In the genomic region with DNA sequence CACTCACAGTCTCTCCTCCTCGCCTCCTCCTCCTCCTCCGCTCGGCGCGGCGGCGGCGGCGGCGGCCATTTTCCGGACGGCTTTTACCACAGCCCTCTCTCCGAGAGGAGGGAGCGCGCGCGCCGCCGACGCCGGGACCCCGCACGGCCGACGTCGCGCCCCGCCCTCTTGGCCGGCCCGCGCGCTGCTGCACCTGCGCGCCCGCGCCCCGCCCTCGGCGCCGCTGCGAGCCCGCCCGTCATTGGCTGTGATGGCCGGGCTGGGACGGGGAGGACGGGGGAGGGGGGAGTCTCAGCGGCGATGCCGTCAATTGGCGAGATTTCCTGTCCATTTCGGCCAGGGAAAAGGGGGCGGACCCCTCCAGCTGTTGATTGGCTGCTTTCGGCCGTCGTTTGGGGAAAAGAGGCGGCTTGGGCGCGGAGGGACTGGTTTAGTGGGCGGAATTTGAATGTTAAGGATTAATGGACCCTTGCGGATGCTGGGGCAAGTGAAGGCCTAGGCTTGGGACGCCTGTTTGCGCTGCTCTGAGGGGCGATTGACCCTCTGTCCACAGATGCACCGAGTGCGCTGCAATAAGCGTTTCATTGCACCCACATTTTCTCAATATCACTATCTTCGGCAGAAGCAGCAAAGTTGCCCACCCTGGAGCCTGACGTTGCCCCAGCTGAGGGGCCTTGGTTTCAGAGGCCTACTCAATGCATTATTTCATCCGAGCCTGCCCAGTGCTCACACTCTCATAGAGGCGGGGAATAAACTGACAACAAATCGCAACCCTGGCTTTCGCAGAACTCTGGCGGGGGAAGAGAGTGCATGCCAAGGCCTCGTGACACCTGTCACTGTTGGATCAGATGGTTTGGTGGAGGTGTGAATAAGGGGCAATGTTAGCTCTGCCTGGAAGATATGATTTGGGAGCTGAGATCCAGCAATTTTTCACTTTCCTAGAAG, we compare ENCODE assay signal across 8 cellular contexts. TPM values are rescaled to one million over a fixed set of nuclear protein-coding genes. Genes with fewer than 3 reads are reported as not detected.
DNase-seq lines count a peak whose midpoint lies in the region; ATAC-seq and TF ChIP-seq lines count a peak whose summit lies in the region.

Gene MECP2, minus strand, starts transcription at position 121 of the 945 bp plus-strand sequence.

- TF ChIP-seq CTCF in PC-3 (conservative IDR thresholded peaks at IDR 0.05; ENCODE audit: low read depth, low read length) (no peak), epithelial cell of proximal tubule (conservative IDR thresholded peaks at IDR 0.05; ENCODE audit: low read depth, low read length) (no peak)

- peak within 1 kb of the TSS; percentile 81 for H3K9ac ChIP-seq in PC-3 (ENCODE audit: low read length)

- H3K36me3 ChIP-seq in PC-3 (ENCODE audit: low read depth, low read length) = no peaks in the 10 kb centered on the region

- peak within 1 kb of the TSS; percentile 79 to 93 (median 88) for H3K27ac Mint-ChIP-seq in IgD-negative memory B cell

- H3K4me2 ChIP-seq in PC-3 (ENCODE audit: low read length) = peak within 1 kb of the TSS; percentile 89

- H3K36me3 Mint-ChIP-seq in IgD-negative memory B cell = no peaks in the 10 kb centered on the region

- peak within 1 kb of the TSS; percentile 96 for H2AFZ ChIP-seq in PC-3 (ENCODE audit: low read length)

- no peaks in the 10 kb centered on the region for H3F3A ChIP-seq in PC-3 (ENCODE audit: low read length, unreplicated experiment)

- peaks cover 4% of the 10 kb centered on the region for H3K27me3 Mint-ChIP-seq in IgD-negative memory B cell

- H3K4me1 Mint-ChIP-seq in IgD-negative memory B cell = peaks cover 25 to 33% (median 31%) of the 10 kb centered on the region in 3 donors

- H3K79me2 ChIP-seq in PC-3 (ENCODE audit: low read length) = peaks cover 44% of the 10 kb centered on the region

- H3K9me3 ChIP-seq in PC-3 (ENCODE audit: low read length) = no peaks in the 10 kb centered on the region

- BruUV-seq in PC-3 (replicated peaks; lab: Mats Ljungman, UMichigan) = TSS peak; percentile 61

- POLR2A ChIA-PET in PC-3 (lab: Charles Lee; ENCODE audit: unreplicated experiment) = no interaction called here

- H3K27me3 ChIP-seq in PC-3 (ENCODE audit: low read length) = no peaks in the 10 kb centered on the region

- peak; percentile 87 for ATAC-seq in GM21529 (IDR thresholded peaks at IDR 0.05; ENCODE audit: unreplicated experiment)
- ATAC-seq in PC-3 = peak; percentile 90

- DNase-seq in DMS 273 (lab: John Stamatoyannopoulos, UW; ENCODE audit: unreplicated experiment) (peak; percentile 97), PC-3 (peak; percentile 92), activated T-cell treated with anti-CD3 and anti-CD28 coated beads for 48 hours (ENCODE audit: low read depth) (peak; percentile 85), epithelial cell of proximal tubule (ENCODE audit: low read depth) (peak; percentile 22), mucosa of gallbladder (ENCODE audit: low spot score) (peak; percentile 92)
- peak; percentile 83 for DNase-seq in stimulated activated CD8-positive, alpha-beta memory T cell treated with anti-CD3 and anti-CD28 coated beads, Interleukin-4, amount 100 ng/mL, for 24 hours (ENCODE audit: low read depth)

- H4K20me1 ChIP-seq in PC-3 (ENCODE audit: low read length) = peaks cover 34% of the 10 kb centered on the region

- peaks cover 23% of the 10 kb centered on the region for H3K4me1 ChIP-seq in PC-3 (ENCODE audit: insufficient read depth, low read length)

- intact Hi-C loops in PC-3 (cut with micrococcal nuclease) = no loop called here

- H3K27ac ChIP-seq in PC-3 (ENCODE audit: low read length) = peak within 1 kb of the TSS; percentile 25; the same call in 1 of the 2 replicates

- CTCF ChIA-PET in PC-3 (lab: Charles Lee) = interaction anchor here (0.6 kb wide), 1 partner anchor 205 kb away, joined by 9 read pairs; no protein-coding TSS in a partner anchor

- H3K4me3 ChIP-seq in PC-3 (ENCODE audit: low read length) (peak within 1 kb of the TSS; percentile 99), epithelial cell of proximal tubule (ENCODE audit: low read depth, low read length) (peak within 1 kb of the TSS; percentile 72)

- no peaks in the 10 kb centered on the region for H3K9me2 ChIP-seq in PC-3 (replicated peaks; ENCODE audit: low read length)

- peak within 1 kb of the TSS; percentile 86 to 98 (median 94) for H3K4me3 Mint-ChIP-seq in IgD-negative memory B cell

- H3K9me3 Mint-ChIP-seq in IgD-negative memory B cell = no peaks in the 10 kb centered on the region

RNA-seq across cellular contexts. Expression of gene MECP2, which starts in this region (rescaled TPM):
- polyA plus RNA-seq in IgD-negative memory B cell = 20.0 TPM
- total RNA-seq in PC-3 (2014; rRNA removed) (40.8 and 47.3 TPM in 2 replicates), epithelial cell of proximal tubule (18.1 and 23.4 TPM in 2 replicates), mucosa of gallbladder (64.9 TPM)

Comparison
In these comparisons a context has a peak if more than half of its experiments do, and no peak if none do; other contexts are left out.
1. Peak in every context shown above with its lines: DNase-seq, ATAC-seq, H3K4me3 ChIP-seq and H3K27ac ChIP-seq.
2. DNase-seq: peak in every context shown above with its lines; median percentile 97 in DMS 273; 92 in PC-3; 92 in mucosa of gallbladder; 85 in activated T-cell treated with anti-CD3 and anti-CD28 coated beads for 48 hours; 83 in stimulated activated CD8-positive, alpha-beta memory T cell treated with anti-CD3 and anti-CD28 coated beads, Interleukin-4, amount 100 ng/mL, for 24 hours; 22 in epithelial cell of proximal tubule.